Comparison of ENCODE assay signal across 8 cellular contexts in the genomic region with DNA sequence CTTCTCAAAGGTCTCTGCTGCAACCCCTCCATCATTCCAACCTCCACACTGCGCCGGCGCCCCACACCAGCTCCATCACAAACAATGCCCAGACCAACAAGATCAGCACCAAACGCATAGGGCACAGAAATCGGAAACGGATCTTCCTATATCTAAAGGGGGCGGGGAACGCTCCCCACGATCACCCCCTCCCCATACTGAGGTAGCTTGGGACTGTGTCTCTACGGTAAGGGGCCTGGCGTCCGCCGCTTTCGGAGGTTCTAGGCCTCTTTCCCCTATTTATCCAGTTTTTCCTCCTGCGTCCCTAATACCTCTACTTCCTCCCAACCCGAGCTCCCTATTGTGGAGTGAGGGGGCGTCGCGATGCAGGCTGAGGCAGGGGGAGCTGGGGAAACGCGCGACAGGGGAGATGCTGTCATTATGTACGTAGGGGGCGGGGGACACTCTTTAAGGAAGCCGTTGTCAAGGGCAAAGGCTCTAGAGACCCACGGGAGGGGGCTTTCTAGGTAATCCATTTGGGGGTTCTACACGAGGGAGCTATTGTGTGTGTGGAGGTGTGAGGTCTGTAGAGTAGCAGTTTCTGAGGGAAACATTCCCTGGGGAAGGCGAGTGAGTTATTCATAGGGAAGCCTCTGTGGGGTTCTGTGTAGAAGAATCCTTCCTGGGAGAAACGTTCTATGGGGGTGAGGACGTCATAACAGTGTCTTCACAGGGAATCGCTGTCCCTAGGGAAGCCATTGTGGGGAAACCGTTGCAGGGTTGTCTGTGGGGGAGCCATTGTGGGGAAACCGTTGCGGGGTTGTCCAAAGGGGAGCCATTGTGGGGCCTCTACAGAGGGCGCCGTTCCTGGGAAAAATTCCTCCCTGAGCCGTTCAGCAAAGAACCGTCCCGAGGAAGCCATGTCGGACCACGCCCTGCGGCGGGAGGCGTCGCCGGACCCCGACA. TPM values are rescaled to one million over a fixed set of nuclear protein-coding genes. Genes with fewer than 3 reads are reported as not detected.
DNase-seq lines count a peak whose midpoint lies in the region; ATAC-seq and TF ChIP-seq lines count a peak whose summit lies in the region.

No MANE protein-coding gene starts in this region.

- H3K4me1 Mint-ChIP-seq in activated CD4-positive, alpha-beta T cell treated with anti-CD3 and anti-CD28 coated beads, Interleukin-2, amount 10 ng/mL, durations not matched to agents 24 days and 14 days = peaks cover 30% of the 10 kb centered on the region

- H3K27ac ChIP-seq in mesodermal cell (ENCODE audit: low read depth, low read length, severe bottlenecking) (peak overlapping the region; percentile 50), thymus (ENCODE audit: low read depth) (peak overlapping the region; percentile 58)

- intact Hi-C loops in activated CD4-positive, alpha-beta T cell treated with anti-CD3 and anti-CD28 coated beads, Interleukin-2, amount 10 ng/mL, durations not matched to agents 24 days and 14 days (cut with micrococcal nuclease) = loop anchor here (2.0 to 10.0 kb wide), 2 partner anchors 64 to 532 kb away; partner anchors contain the start of genes ATRN and PTPRA

- peak overlapping the region; percentile 73 for H3K4me3 ChIP-seq in GM06990 (replicated peaks; ENCODE audit: low read depth, low read length)
- peak overlapping the region; percentile 81 for H3K4me3 ChIP-seq in epithelial cell of proximal tubule (ENCODE audit: low read depth, low read length)
- peak overlapping the region; percentile 92 for H3K4me3 ChIP-seq in mesodermal cell (ENCODE audit: extremely low read depth, insufficient read depth, low read length, poor library complexity, severe bottlenecking)
- H3K4me3 ChIP-seq in thymus (ENCODE audit: low read length) = peak overlapping the region; percentile 85

- DNase-seq in GM06990 (ENCODE audit: extremely low read depth, insufficient read length) (no peak), epithelial cell of proximal tubule (ENCODE audit: low read depth) (no peak), NCI-H2107 treated with DMSO at 0.1 percent for 48 hours (lab: John Stamatoyannopoulos, UW; ENCODE audit: unreplicated experiment) (no peak)
- DNase-seq in activated CD4-positive, alpha-beta T cell treated with anti-CD3 and anti-CD28 coated beads, Interleukin-2, amount 10 ng/mL, durations not matched to agents 24 days and 14 days = no peak

- TF ChIP-seq RAD21 in Ishikawa (IDR thresholded peaks at IDR 0.05; ENCODE audit: low read depth) = no peak

- WGBS in mesodermal cell (ENCODE audit: insufficient coverage in 2 of 2), 2 experiments = 3 to 4% methylated on average over 33 to 34 of the region's 47 CpGs
- WGBS in thymus = 7% methylated on average over 47 of the region's 47 CpGs

- H3K9me3 ChIP-seq in mesodermal cell (ENCODE audit: control insufficient read depth, low read length) (peaks cover 7% of the 10 kb centered on the region), thymus (ENCODE audit: control insufficient read depth) (no peaks in the 10 kb centered on the region)

- peak overlapping the region; percentile 91 for H3K4me3 Mint-ChIP-seq in activated CD4-positive, alpha-beta T cell treated with anti-CD3 and anti-CD28 coated beads, Interleukin-2, amount 10 ng/mL, durations not matched to agents 24 days and 14 days

- H3K27ac Mint-ChIP-seq in activated CD4-positive, alpha-beta T cell treated with anti-CD3 and anti-CD28 coated beads, Interleukin-2, amount 10 ng/mL, durations not matched to agents 24 days and 14 days = peak overlapping the region; percentile 83

- H3K36me3 ChIP-seq in GM06990 (ENCODE audit: control insufficient read depth, insufficient read depth, low read length) (no peaks in the 10 kb centered on the region), mesodermal cell (ENCODE audit: control insufficient read depth, insufficient read depth, low read length) (no peaks in the 10 kb centered on the region), thymus (ENCODE audit: control insufficient read depth, insufficient read depth) (no peaks in the 10 kb centered on the region)

- H3K4me1 ChIP-seq in mesodermal cell (ENCODE audit: control insufficient read depth, insufficient read depth, low read length, poor library complexity, severe bottlenecking) = peaks cover 7% of the 10 kb centered on the region
- peaks cover 3% of the 10 kb centered on the region for H3K4me1 ChIP-seq in thymus (ENCODE audit: control insufficient read depth, insufficient read depth, low read length)

- TF ChIP-seq EP300 in Ishikawa (IDR thresholded peaks at IDR 0.05; ENCODE audit: borderline replicate concordance) = no peak

- H3K27me3 ChIP-seq in GM06990 (replicated peaks; ENCODE audit: control insufficient read depth, insufficient read depth, low read length) (no peaks in the 10 kb centered on the region; the same call in 1 of the 2 replicates), thymus (ENCODE audit: control insufficient read depth, insufficient read depth) (no peaks in the 10 kb centered on the region)

- H3K9me3 Mint-ChIP-seq in activated CD4-positive, alpha-beta T cell treated with anti-CD3 and anti-CD28 coated beads, Interleukin-2, amount 10 ng/mL, durations not matched to agents 24 days and 14 days = no peaks in the 10 kb centered on the region

- H3K27me3 Mint-ChIP-seq in activated CD4-positive, alpha-beta T cell treated with anti-CD3 and anti-CD28 coated beads, Interleukin-2, amount 10 ng/mL, durations not matched to agents 24 days and 14 days = peaks cover 37% of the 10 kb centered on the region

- no peaks in the 10 kb centered on the region for H3K36me3 Mint-ChIP-seq in activated CD4-positive, alpha-beta T cell treated with anti-CD3 and anti-CD28 coated beads, Interleukin-2, amount 10 ng/mL, durations not matched to agents 24 days and 14 days (ENCODE audit: low read depth)

- no peak for TF ChIP-seq CTCF in GM06990 (IDR thresholded peaks at IDR 0.05; ENCODE audit: insufficient read depth, low read length, poor library complexity, severe bottlenecking)
- TF ChIP-seq CTCF in epithelial cell of proximal tubule (conservative IDR thresholded peaks at IDR 0.05; ENCODE audit: low read depth, low read length) = no peak

- ATAC-seq in GM21786 (IDR thresholded peaks at IDR 0.05; ENCODE audit: unreplicated experiment) = no peak

TF ChIP-seq in Ishikawa, 13 proteins besides CTCF, POLR2A, EP300 and RAD21:
- TF ChIP-seq, protein P1, sequence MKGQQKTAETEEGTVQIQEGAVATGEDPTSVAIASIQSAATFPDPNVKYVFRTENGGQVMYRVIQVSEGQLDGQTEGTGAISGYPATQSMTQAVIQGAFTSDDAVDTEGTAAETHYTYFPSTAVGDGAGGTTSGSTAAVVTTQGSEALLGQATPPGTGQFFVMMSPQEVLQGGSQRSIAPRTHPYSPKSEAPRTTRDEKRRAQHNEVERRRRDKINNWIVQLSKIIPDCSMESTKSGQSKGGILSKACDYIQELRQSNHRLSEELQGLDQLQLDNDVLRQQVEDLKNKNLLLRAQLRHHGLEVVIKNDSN (IDR thresholded peaks at IDR 0.05) = no peak
- TF ChIP-seq YY1 (IDR thresholded peaks at IDR 0.05; ENCODE audit: low read depth) (peak; percentile 77), MAX (IDR thresholded peaks at IDR 0.05) (no peak)

RNA-seq across cellular contexts. Expression of gene DNAAF9, which starts 0.7 kb away (rescaled TPM):
- 0.84 and 1.0 TPM in 2 replicates for total RNA-seq in activated CD4-positive, alpha-beta T cell treated with anti-CD3 and anti-CD28 coated beads, Interleukin-2, amount 10 ng/mL, durations not matched to agents 24 days and 14 days
- 3.5 and 7.7 TPM in 2 replicates for total RNA-seq in epithelial cell of proximal tubule
- 12.3 TPM for polyA plus RNA-seq in mesodermal cell (2013, experiment 1 of 2)
- 11.7 TPM for polyA plus RNA-seq in mesodermal cell (2013, experiment 2 of 2)
- 6.2 TPM for polyA plus RNA-seq in thymus
